In genomic region chr16:66609139-66609510, GRCh38 we compare ENCODE assay signal across 18 cellular contexts. TPM values are rescaled to one million over a fixed set of nuclear protein-coding genes. Genes with fewer than 3 reads are reported as not detected.
DNase-seq lines count a peak whose midpoint lies in the region; ATAC-seq, FAIRE-seq and TF ChIP-seq lines count a peak whose summit lies in the region.
"Had no signal": no experiment of that assay in that cellular context is flagged by ENCODE, and none has a peak within 500 bp of the region (broad histone marks: within the 10 kb centered on the region; RNA-seq: fewer than 3 reads in every experiment).

No MANE protein-coding gene starts in this region.

- H3K23ac ChIP-seq in mesenchymal stem cell (ENCODE audit: low read length in 2 of 2): peak overlapping the region in 1 of 2 experiments; percentile 46

- no peaks in the 10 kb centered on the region for H3K27me3 ChIP-seq in HepG2 (ENCODE audit: control insufficient read depth in 1 of 2, insufficient read depth in 2 of 2, low read length in 2 of 2)
- no peaks in the 10 kb centered on the region for H3K27me3 ChIP-seq in right lobe of liver
- H3K27me3 ChIP-seq in adipocyte (replicated peaks; ENCODE audit: control insufficient read depth, insufficient read depth, low read length): no peaks in the 10 kb centered on the region
- H3K27me3 ChIP-seq in mesenchymal stem cell (ENCODE audit: control insufficient read depth in 1 of 2, insufficient read depth in 1 of 2, low read length in 2 of 2): no peaks in the 10 kb centered on the region
- no peaks in the 10 kb centered on the region for H3K27me3 ChIP-seq in uterus
- H3K27me3 ChIP-seq: heart left ventricle, upper lobe of right lung had no signal

- H3K27me3 Mint-ChIP-seq in T-helper 17 cell: no peaks in the 10 kb centered on the region
- H3K27me3 Mint-ChIP-seq in stimulated activated naive B cell treated with anti-CD40 and anti-IgM and Interleukin-4, amounts not matched to agents 10 μg/mL and 1 μg/mL and 100 μg/mL, for 72 hours: peaks cover 11 to 13% of the 10 kb centered on the region in 2 donors
- H3K27me3 Mint-ChIP-seq: activated T-helper 17 cell treated with anti-CD3 and anti-CD28 coated beads, Interleukin-2, amount 50 U/mL, for 72 hours had no signal

- H3K27ac Mint-ChIP-seq in T-helper 17 cell: no peak overlapping the region
- no peak overlapping the region for H3K27ac Mint-ChIP-seq in stimulated activated naive B cell treated with anti-CD40 and anti-IgM and Interleukin-4, amounts not matched to agents 10 μg/mL and 1 μg/mL and 100 μg/mL, for 72 hours
- H3K27ac Mint-ChIP-seq: memory B cell had no signal

- H2BK12ac ChIP-seq in mesenchymal stem cell (ENCODE audit: low read length in 2 of 2): peak overlapping the region; percentile 30 to 70

- FAIRE-seq in HepG2 (lab: Jason Lieb, UNC): no peak

- peak overlapping the region in 1 of 2 experiments; percentile 80 for H3K14ac ChIP-seq in mesenchymal stem cell (ENCODE audit: low read length in 2 of 2)

- H3K9me3 ChIP-seq in HepG2 (ENCODE audit: low read length) (no peaks in the 10 kb centered on the region), right lobe of liver (no peaks in the 10 kb centered on the region), adipocyte (ENCODE audit: control insufficient read depth, low read length) (no peaks in the 10 kb centered on the region), mesenchymal stem cell (ENCODE audit: control insufficient read depth, low read length) (no peaks in the 10 kb centered on the region), uterus (no peaks in the 10 kb centered on the region), T-helper 17 cell (ENCODE audit: control insufficient read depth, low read length, poor library complexity, severe bottlenecking) (no peaks in the 10 kb centered on the region)
- H3K9me3 ChIP-seq: heart left ventricle, psoas muscle, upper lobe of right lung had no signal

- no peaks in the 10 kb centered on the region for H3K9me3 Mint-ChIP-seq in stimulated activated naive B cell treated with anti-CD40 and anti-IgM and Interleukin-4, amounts not matched to agents 10 μg/mL and 1 μg/mL and 100 μg/mL, for 72 hours
- H3K9me3 Mint-ChIP-seq: activated T-helper 17 cell treated with anti-CD3 and anti-CD28 coated beads, Interleukin-2, amount 50 U/mL, for 72 hours; memory B cell; nephron; T-helper 2 cell treated with Interferon-gamma antibody and Interleukin-4, amounts not matched to agents 5 μg/mL and 100 μg/mL, for 36 hours had no signal

- TF ChIP-seq EP300 in HepG2 (IDR thresholded peaks at IDR 0.05; ENCODE audit: low read depth in 2 of 2, low read length in 2 of 2) (no peak), HepG2 (CRISPR knock-in tag; IDR thresholded peaks at IDR 0.05; ENCODE audit: borderline replicate concordance) (no peak)

- H3K27ac ChIP-seq in HepG2 (ENCODE audit: extremely low read length, insufficient read depth, low read length) (peak overlapping the region; percentile 61), right lobe of liver (no peak overlapping the region), mesenchymal stem cell (ENCODE audit: low read length, poor library complexity, severe bottlenecking) (peak overlapping the region; percentile 75), uterus (peak overlapping the region; percentile 53 to 71)
- H3K27ac ChIP-seq: HL-60, psoas muscle, upper lobe of right lung had no signal

- no peak overlapping the region for H2AFZ ChIP-seq in HepG2 (ENCODE audit: low read length)
- no peak overlapping the region for H2AFZ ChIP-seq in mesenchymal stem cell (ENCODE audit: low read depth, low read length)

- peak overlapping the region; percentile 15 to 77 for H3K4ac ChIP-seq in mesenchymal stem cell (ENCODE audit: low read depth in 1 of 2, low read length in 2 of 2)

- peak overlapping the region; percentile 29 to 38 for H3K18ac ChIP-seq in mesenchymal stem cell (ENCODE audit: low read depth in 1 of 2, low read length in 2 of 2)

- no peak overlapping the region for H2BK120ac ChIP-seq in mesenchymal stem cell (ENCODE audit: low read depth, low read length)

- intact Hi-C loops in HepG2 (cut with micrococcal nuclease; ENCODE audit: unreplicated experiment) (loop anchor here (2.0 kb wide), 1 partner anchor 120 kb away; no protein-coding TSS in a partner anchor), right lobe of liver (cut with DNase I) (loop anchor here (5.0 to 10.0 kb wide), 3 partner anchors 134 to 202 kb away; partner anchors contain the start of gene BEAN1 (in 1 of the 2)), uterus (cut with DNase I; ENCODE audit: low total_unique reads) (loop anchor here (10.0 kb wide), 1 partner anchor 204 kb away; no protein-coding TSS in a partner anchor)

- POLR2A ChIA-PET in HepG2 (lab: Yijun Ruan, JAX): interaction anchor here (1.0 to 2.1 kb wide), 7 partner anchors 8 to 202 kb away, joined by 3 to 15 read pairs (median 4); partner anchors contain the start of gene CKLF

- DNase-seq in HepG2 (ENCODE audit: low spot score) (no peak), right lobe of liver (no peak), adipocyte (ENCODE audit: low read depth) (no peak), mesenchymal stem cell (no peak), uterus (no peak), T-helper 17 cell (no peak)
- no peak for DNase-seq in stimulated activated naive B cell treated with anti-CD40 and anti-IgM and Interleukin-4, amounts not matched to agents 10 μg/mL and 1 μg/mL and 100 μg/mL, for 72 hours
- DNase-seq in effector CD8-positive, alpha-beta T cell (lab: John Stamatoyannopoulos, UW): no peak
- DNase-seq: SIG-M5 had no signal

- in situ Hi-C loops in HepG2 (cut with HindIII; ENCODE audit: extremely low pct_ligation_motif_present, low pct_unique_long_range_greater_than_20kb): loop anchor here (5.0 kb wide), 2 partner anchors 83 to 258 kb away; no protein-coding TSS in a partner anchor

- H3K4me3 ChIP-seq in HepG2 (replicated peaks in 1 of 3; ENCODE audit: insufficient read depth in 1 of 3, low read depth in 2 of 3, low read length in 3 of 3) (no peak overlapping the region), right lobe of liver (no peak overlapping the region), adipocyte (ENCODE audit: low read length) (no peak overlapping the region), mesenchymal stem cell (ENCODE audit: insufficient read depth in 1 of 2, low read depth in 1 of 2, low read length in 2 of 2) (no peak overlapping the region), uterus (no peak overlapping the region)
- H3K4me3 ChIP-seq: heart left ventricle, psoas muscle, upper lobe of right lung had no signal

- peaks cover 12% of the 10 kb centered on the region for H3K4me1 Mint-ChIP-seq in T-helper 17 cell
- H3K4me1 Mint-ChIP-seq in stimulated activated naive B cell treated with anti-CD40 and anti-IgM and Interleukin-4, amounts not matched to agents 10 μg/mL and 1 μg/mL and 100 μg/mL, for 72 hours: peaks cover 17 to 37% of the 10 kb centered on the region in 2 donors

- H3K79me1 ChIP-seq in mesenchymal stem cell (replicated peaks; ENCODE audit: low read length, poor library complexity, severe bottlenecking): peaks cover 12% of the 10 kb centered on the region

- peaks cover 2% of the 10 kb centered on the region for H3K36me3 Mint-ChIP-seq in T-helper 17 cell (ENCODE audit: low read depth)
- peaks cover 18 to 31% of the 10 kb centered on the region in 2 donors for H3K36me3 Mint-ChIP-seq in stimulated activated naive B cell treated with anti-CD40 and anti-IgM and Interleukin-4, amounts not matched to agents 10 μg/mL and 1 μg/mL and 100 μg/mL, for 72 hours
- H3K36me3 Mint-ChIP-seq: memory B cell had no signal

- CTCF ChIA-PET in HepG2 (lab: Yijun Ruan, JAX; ENCODE audit: low intra/inter-chr PET ratio, low total read pairs): interaction anchor here (1.1 to 3.0 kb wide), 4 partner anchors 42 to 259 kb away, joined by 3 to 12 read pairs (median 8); partner anchors contain the start of gene CMTM4

- H3K36me3 ChIP-seq in HepG2 (replicated peaks in 1 of 2; ENCODE audit: control insufficient read depth in 1 of 2, insufficient read depth in 2 of 2, low read length in 2 of 2) (peaks cover 23 to 44% of the 10 kb centered on the region in 2 experiments), right lobe of liver (no peaks in the 10 kb centered on the region), adipocyte (ENCODE audit: control insufficient read depth, insufficient read depth, low read length, severe bottlenecking) (peaks cover 46% of the 10 kb centered on the region), mesenchymal stem cell (ENCODE audit: control insufficient read depth in 1 of 2, insufficient read depth in 2 of 2, low read depth in 1 of 2, low read length in 2 of 2) (peaks cover 58 to 65% of the 10 kb centered on the region in 2 experiments), uterus (no peaks in the 10 kb centered on the region)

- TF ChIP-seq POLR2A in HepG2 (IDR thresholded peaks at IDR 0.05; ENCODE audit: insufficient read depth in 1 of 2, low read depth in 2 of 2, low read length in 2 of 2) (no peak), right lobe of liver (IDR thresholded peaks at IDR 0.05) (no peak), uterus (IDR thresholded peaks at IDR 0.05) (no peak)

- peak overlapping the region; percentile 57 for H4K8ac ChIP-seq in mesenchymal stem cell (ENCODE audit: low read length)

- TF ChIP-seq RAD21 in HepG2 (CRISPR knock-in tag; IDR thresholded peaks at IDR 0.05): no peak

- no peak for TF ChIP-seq CTCF in HepG2 (CRISPR knock-in tag; IDR thresholded peaks at IDR 0.05)
- no peak for TF ChIP-seq CTCF in right lobe of liver (IDR thresholded peaks at IDR 0.05)
- TF ChIP-seq CTCF in uterus (IDR thresholded peaks at IDR 0.05): no peak

- no peak overlapping the region for H3K4me2 ChIP-seq in HepG2 (ENCODE audit: low read depth, low read length)
- H3K4me2 ChIP-seq in mesenchymal stem cell (ENCODE audit: low read length, poor library complexity, severe bottlenecking): no peak overlapping the region

- no TSS peak for BruUV-seq in HepG2 (replicated peaks; lab: Mats Ljungman, UMichigan)

- H2BK5ac ChIP-seq in mesenchymal stem cell (ENCODE audit: low read depth, low read length, poor library complexity, severe bottlenecking): no peak overlapping the region

- no peak overlapping the region for H3K9ac ChIP-seq in HepG2 (ENCODE audit: insufficient read depth, low read depth, low read length)
- peak overlapping the region; percentile 62 for H3K9ac ChIP-seq in adipocyte (ENCODE audit: low read length)
- peak overlapping the region; percentile 29 for H3K9ac ChIP-seq in mesenchymal stem cell (ENCODE audit: low read length)

- 95% methylated on average over 11 of the region's 12 CpGs for WGBS in HepG2 (ENCODE audit: low lambda C conversion rate)
- no CpG with 5 or more reads among the region's 12 CpGs for WGBS in right lobe of liver (ENCODE audit: insufficient coverage, low coverage, low lambda C conversion rate, missing lambda C conversion rate)
- WGBS in mesenchymal stem cell: 88% methylated on average over 12 of the region's 12 CpGs

- H4K91ac ChIP-seq in mesenchymal stem cell (ENCODE audit: low read length): no peak overlapping the region

- H4K20me1 ChIP-seq in HepG2 (ENCODE audit: insufficient read depth, low read length): peaks cover 13% of the 10 kb centered on the region; the same call in 1 of the 2 replicates

- peaks cover 38% of the 10 kb centered on the region for H3K4me1 ChIP-seq in HepG2 (ENCODE audit: insufficient read depth, low read length)
- H3K4me1 ChIP-seq in right lobe of liver: peaks cover 0 to 4% (median 2%) of the 10 kb centered on the region in 4 donors
- H3K4me1 ChIP-seq in adipocyte (ENCODE audit: control insufficient read depth, insufficient read depth, low read length): peaks cover 19% of the 10 kb centered on the region
- peaks cover 49% of the 10 kb centered on the region for H3K4me1 ChIP-seq in mesenchymal stem cell (ENCODE audit: control insufficient read depth, insufficient read depth, low read depth, low read length)
- no peaks in the 10 kb centered on the region for H3K4me1 ChIP-seq in uterus
- H3K4me1 ChIP-seq: psoas muscle had no signal

- peak overlapping the region; percentile 70 for H2AK5ac ChIP-seq in mesenchymal stem cell (ENCODE audit: low read length, severe bottlenecking)

- peaks cover 9% of the 10 kb centered on the region for H3K79me2 ChIP-seq in HepG2 (ENCODE audit: insufficient read depth, low read length)

- peak overlapping the region; percentile 44 for H2BK15ac ChIP-seq in mesenchymal stem cell (ENCODE audit: low read depth, poor library complexity, severe bottlenecking)

- no peak overlapping the region for H3K4me3 Mint-ChIP-seq in T-helper 17 cell
- no peak overlapping the region for H3K4me3 Mint-ChIP-seq in stimulated activated naive B cell treated with anti-CD40 and anti-IgM and Interleukin-4, amounts not matched to agents 10 μg/mL and 1 μg/mL and 100 μg/mL, for 72 hours
- H3K4me3 Mint-ChIP-seq: memory B cell had no signal

- no peak for ATAC-seq in HepG2
- no peak for ATAC-seq in right lobe of liver
- ATAC-seq in T-helper 17 cell: no peak
- no peak for ATAC-seq in stimulated activated naive B cell treated with anti-CD40 and anti-IgM and Interleukin-4, amounts not matched to agents 10 μg/mL and 1 μg/mL and 100 μg/mL, for 72 hours (replicated peaks)

RNA-seq across cellular contexts. Expression of gene CMTM3, which starts 4.6 kb away (rescaled TPM):
- 20.6 and 29.2 TPM in 2 replicates for total RNA-seq in HepG2 (2016; rRNA removed; fragmentation: Illumina TruSeq; extraction: Trizol)
- total RNA-seq in HepG2 (2016; cell fraction: cytosol; rRNA removed; fragmentation: Illumina TruSeq; extraction: Trizol; ENCODE audit: low read depth): 14.7 and 15.6 TPM in 2 replicates
- total RNA-seq in HepG2 (2016; cell fraction: insoluble cytoplasmic fraction; rRNA removed; fragmentation: Illumina TruSeq; extraction: Trizol): 18.9 and 30.0 TPM in 2 replicates
- total RNA-seq in HepG2 (2016; cell fraction: membrane; rRNA removed; fragmentation: Illumina TruSeq; extraction: Trizol): 39.9 and 42.8 TPM in 2 replicates
- total RNA-seq in HepG2 (2016; cell fraction: nucleus; rRNA removed; fragmentation: Illumina TruSeq; extraction: Trizol): 19.8 and 22.0 TPM in 2 replicates
- polyA plus RNA-seq in HepG2 (2011; rRNA removed): 48.7 and 62.0 TPM in 2 replicates
- 53.5 and 62.3 TPM in 2 replicates for polyA plus RNA-seq in HepG2 (2011; cell fraction: cytosol; rRNA removed)
- 50.7 and 56.5 TPM in 2 replicates for polyA plus RNA-seq in HepG2 (2011; cell fraction: nucleus; rRNA removed)
- polyA plus RNA-seq in HepG2 (2012): 36.1 and 48.8 TPM in 2 replicates
- 21.8 and 24.0 TPM in 2 replicates for polyA plus RNA-seq in HepG2 (2016; cell fraction: cytosol; fragmentation: Illumina TruSeq; extraction: Trizol; ENCODE audit: low read depth)
- 31.5 and 37.2 TPM in 2 replicates for polyA plus RNA-seq in HepG2 (2016; cell fraction: insoluble cytoplasmic fraction; fragmentation: Illumina TruSeq; extraction: Trizol; ENCODE audit: low read depth)
- 48.5 and 52.0 TPM in 2 replicates for polyA plus RNA-seq in HepG2 (2016; cell fraction: membrane; fragmentation: Illumina TruSeq; extraction: Trizol; ENCODE audit: low read depth)
- 51.6 and 59.3 TPM in 2 replicates for polyA plus RNA-seq in HepG2 (2016; cell fraction: nucleus; fragmentation: Illumina TruSeq; extraction: Trizol; ENCODE audit: insufficient read depth, low read depth)
- 1.7 and 102 TPM in 2 replicates for polyA minus RNA-seq in HepG2 (2011; rRNA and poly(A)+ RNA removed; ENCODE audit: low replicate concordance)
- 14.7 and 19.2 TPM in 2 replicates for polyA minus RNA-seq in HepG2 (2011; cell fraction: cytosol; rRNA and poly(A)+ RNA removed)
- 16.0 and 25.4 TPM in 2 replicates for polyA minus RNA-seq in HepG2 (2011; cell fraction: nucleus; rRNA and poly(A)+ RNA removed)
- 1 to 10 TPM; 1.6 to 9.6 (median 5.4) TPM for total RNA-seq in right lobe of liver
- 115 TPM for polyA plus RNA-seq in mesenchymal stem cell (2013, experiment 1 of 2)
- polyA plus RNA-seq in mesenchymal stem cell (2013, experiment 2 of 2): 117 TPM
- 10 to 100 TPM; 42.6 to 67.9 (median 56.2) TPM for total RNA-seq in uterus
- total RNA-seq in T-helper 17 cell: 10 to 100 TPM; 60.5 to 74.6 TPM

RNA-seq across cellular contexts. Expression of gene CMTM2, which starts 29.9 kb away (rescaled TPM):
- total RNA-seq in HepG2 (2016; rRNA removed; fragmentation: Illumina TruSeq; extraction: Trizol) (not detected in 2 replicates), right lobe of liver (under 1 TPM in 3 of 6 experiments, not detected in 3; 0.44 to 0.83 (median 0.55) TPM), uterus (1 to 10 TPM in 1 of 4 donors, not detected in 3; 1.2 TPM), T-helper 17 cell (under 1 TPM in 1 of 2 donors, not detected in 1; 0.70 TPM)
- total RNA-seq in HepG2 (2016; cell fraction: cytosol; rRNA removed; fragmentation: Illumina TruSeq; extraction: Trizol; ENCODE audit: low read depth): not detected in 2 replicates
- total RNA-seq in HepG2 (2016; cell fraction: insoluble cytoplasmic fraction; rRNA removed; fragmentation: Illumina TruSeq; extraction: Trizol): not detected in 2 replicates
- total RNA-seq in HepG2 (2016; cell fraction: membrane; rRNA removed; fragmentation: Illumina TruSeq; extraction: Trizol): not detected in 2 replicates
- not detected in 2 replicates for total RNA-seq in HepG2 (2016; cell fraction: nucleus; rRNA removed; fragmentation: Illumina TruSeq; extraction: Trizol)
- polyA plus RNA-seq in HepG2 (2011; rRNA removed): not detected in 2 replicates
- polyA plus RNA-seq in HepG2 (2011; cell fraction: cytosol; rRNA removed): not detected in 2 replicates
- polyA plus RNA-seq in HepG2 (2011; cell fraction: nucleus; rRNA removed): not detected in 2 replicates
- polyA plus RNA-seq in HepG2 (2012): not detected in 2 replicates
- polyA plus RNA-seq in HepG2 (2016; cell fraction: cytosol; fragmentation: Illumina TruSeq; extraction: Trizol; ENCODE audit: low read depth): not detected in 2 replicates
- not detected in 2 replicates for polyA plus RNA-seq in HepG2 (2016; cell fraction: insoluble cytoplasmic fraction; fragmentation: Illumina TruSeq; extraction: Trizol; ENCODE audit: low read depth)
- polyA plus RNA-seq in HepG2 (2016; cell fraction: membrane; fragmentation: Illumina TruSeq; extraction: Trizol; ENCODE audit: low read depth): not detected in 2 replicates
- polyA plus RNA-seq in HepG2 (2016; cell fraction: nucleus; fragmentation: Illumina TruSeq; extraction: Trizol; ENCODE audit: insufficient read depth, low read depth): not detected in 2 replicates
- not detected in 2 replicates for polyA minus RNA-seq in HepG2 (2011; rRNA and poly(A)+ RNA removed; ENCODE audit: low replicate concordance)
- not detected in 2 replicates for polyA minus RNA-seq in HepG2 (2011; cell fraction: cytosol; rRNA and poly(A)+ RNA removed)
- not detected in 2 replicates for polyA minus RNA-seq in HepG2 (2011; cell fraction: nucleus; rRNA and poly(A)+ RNA removed)
- not detected for polyA plus RNA-seq in mesenchymal stem cell (2013, experiment 1 of 2)
- not detected for polyA plus RNA-seq in mesenchymal stem cell (2013, experiment 2 of 2)
- total RNA-seq: Daoy, psoas muscle had no signal
- polyA plus RNA-seq: heart left ventricle had no signal

RNA-seq across cellular contexts. Expression of gene CMTM1, which starts 42.9 kb away (rescaled TPM):
- 1.7 and 1.9 TPM in 2 replicates for total RNA-seq in HepG2 (2016; rRNA removed; fragmentation: Illumina TruSeq; extraction: Trizol)
- total RNA-seq in HepG2 (2016; cell fraction: cytosol; rRNA removed; fragmentation: Illumina TruSeq; extraction: Trizol; ENCODE audit: low read depth): 0.30 TPM in 1 of 2 replicates, not detected in the other
- 2.0 TPM in 2 replicates for total RNA-seq in HepG2 (2016; cell fraction: insoluble cytoplasmic fraction; rRNA removed; fragmentation: Illumina TruSeq; extraction: Trizol)
- total RNA-seq in HepG2 (2016; cell fraction: membrane; rRNA removed; fragmentation: Illumina TruSeq; extraction: Trizol): 0.77 and 0.93 TPM in 2 replicates
- total RNA-seq in HepG2 (2016; cell fraction: nucleus; rRNA removed; fragmentation: Illumina TruSeq; extraction: Trizol): 1.3 and 1.6 TPM in 2 replicates
- polyA plus RNA-seq in HepG2 (2011; rRNA removed): 2.9 and 3.0 TPM in 2 replicates
- 2.0 and 3.6 TPM in 2 replicates for polyA plus RNA-seq in HepG2 (2011; cell fraction: cytosol; rRNA removed)
- polyA plus RNA-seq in HepG2 (2011; cell fraction: nucleus; rRNA removed): 3.5 and 4.0 TPM in 2 replicates
- 2.3 and 2.4 TPM in 2 replicates for polyA plus RNA-seq in HepG2 (2012)
- 0.19 TPM in 1 of 2 replicates, not detected in the other for polyA plus RNA-seq in HepG2 (2016; cell fraction: cytosol; fragmentation: Illumina TruSeq; extraction: Trizol; ENCODE audit: low read depth)
- 1.5 and 2.0 TPM in 2 replicates for polyA plus RNA-seq in HepG2 (2016; cell fraction: insoluble cytoplasmic fraction; fragmentation: Illumina TruSeq; extraction: Trizol; ENCODE audit: low read depth)
- polyA plus RNA-seq in HepG2 (2016; cell fraction: membrane; fragmentation: Illumina TruSeq; extraction: Trizol; ENCODE audit: low read depth): 0.64 and 0.72 TPM in 2 replicates
- polyA plus RNA-seq in HepG2 (2016; cell fraction: nucleus; fragmentation: Illumina TruSeq; extraction: Trizol; ENCODE audit: insufficient read depth, low read depth): 2.1 TPM in 2 replicates
- 2.2 and 5.1 TPM in 2 replicates for polyA minus RNA-seq in HepG2 (2011; rRNA and poly(A)+ RNA removed; ENCODE audit: low replicate concordance)
- 2.7 and 3.4 TPM in 2 replicates for polyA minus RNA-seq in HepG2 (2011; cell fraction: cytosol; rRNA and poly(A)+ RNA removed)
- polyA minus RNA-seq in HepG2 (2011; cell fraction: nucleus; rRNA and poly(A)+ RNA removed): 3.2 and 6.3 TPM in 2 replicates
- 1 to 10 TPM in 2 of 6 experiments, under 1 TPM in 3, not detected in 1; 0.69 to 1.6 (median 0.90) TPM for total RNA-seq in right lobe of liver
- polyA plus RNA-seq in mesenchymal stem cell (2013, experiment 1 of 2): 1.8 TPM
- polyA plus RNA-seq in mesenchymal stem cell (2013, experiment 2 of 2): 1.5 TPM
- 1 to 10 TPM in 2 of 4 donors, not detected in 2; 5.0 to 5.3 TPM for total RNA-seq in uterus
- 1 to 10 TPM; 3.3 to 3.6 TPM for total RNA-seq in T-helper 17 cell

RNA-seq across cellular contexts. Expression of gene CKLF, which starts 56.7 kb away (rescaled TPM):
- total RNA-seq in HepG2 (2016; rRNA removed; fragmentation: Illumina TruSeq; extraction: Trizol) (83.0 and 120 TPM in 2 replicates), right lobe of liver (10 to 100 TPM in 4 of 6 experiments, 1 to 10 TPM in 2; 8.4 to 30.5 (median 14.0) TPM), uterus (100 to 1,000 TPM in 1 of 4 donors, 10 to 100 TPM in 3; 31.3 to 118 (median 68.6) TPM), T-helper 17 cell (10 to 100 TPM; 41.6 to 42.5 TPM)
- total RNA-seq in HepG2 (2016; cell fraction: cytosol; rRNA removed; fragmentation: Illumina TruSeq; extraction: Trizol; ENCODE audit: low read depth): 262 and 384 TPM in 2 replicates
- 80.2 and 129 TPM in 2 replicates for total RNA-seq in HepG2 (2016; cell fraction: insoluble cytoplasmic fraction; rRNA removed; fragmentation: Illumina TruSeq; extraction: Trizol)
- 165 and 224 TPM in 2 replicates for total RNA-seq in HepG2 (2016; cell fraction: membrane; rRNA removed; fragmentation: Illumina TruSeq; extraction: Trizol)
- total RNA-seq in HepG2 (2016; cell fraction: nucleus; rRNA removed; fragmentation: Illumina TruSeq; extraction: Trizol): 56.6 and 61.7 TPM in 2 replicates
- polyA plus RNA-seq in HepG2 (2011; rRNA removed): 152 and 167 TPM in 2 replicates
- 201 and 220 TPM in 2 replicates for polyA plus RNA-seq in HepG2 (2011; cell fraction: cytosol; rRNA removed)
- 45.6 and 74.1 TPM in 2 replicates for polyA plus RNA-seq in HepG2 (2011; cell fraction: nucleus; rRNA removed)
- 78.5 and 108 TPM in 2 replicates for polyA plus RNA-seq in HepG2 (2012)
- polyA plus RNA-seq in HepG2 (2016; cell fraction: cytosol; fragmentation: Illumina TruSeq; extraction: Trizol; ENCODE audit: low read depth): 345 and 456 TPM in 2 replicates
- polyA plus RNA-seq in HepG2 (2016; cell fraction: insoluble cytoplasmic fraction; fragmentation: Illumina TruSeq; extraction: Trizol; ENCODE audit: low read depth): 86.2 and 89.6 TPM in 2 replicates
- 169 and 229 TPM in 2 replicates for polyA plus RNA-seq in HepG2 (2016; cell fraction: membrane; fragmentation: Illumina TruSeq; extraction: Trizol; ENCODE audit: low read depth)
- polyA plus RNA-seq in HepG2 (2016; cell fraction: nucleus; fragmentation: Illumina TruSeq; extraction: Trizol; ENCODE audit: insufficient read depth, low read depth): 90.2 and 116 TPM in 2 replicates
- 41.9 and 49.9 TPM in 2 replicates for polyA minus RNA-seq in HepG2 (2011; rRNA and poly(A)+ RNA removed; ENCODE audit: low replicate concordance)
- polyA minus RNA-seq in HepG2 (2011; cell fraction: cytosol; rRNA and poly(A)+ RNA removed): 32.4 and 34.8 TPM in 2 replicates
- 23.4 and 35.9 TPM in 2 replicates for polyA minus RNA-seq in HepG2 (2011; cell fraction: nucleus; rRNA and poly(A)+ RNA removed)
- polyA plus RNA-seq in mesenchymal stem cell (2013, experiment 1 of 2): 47.1 TPM
- polyA plus RNA-seq in mesenchymal stem cell (2013, experiment 2 of 2): 49.9 TPM

RNA-seq across cellular contexts. Expression of gene TK2, which starts 59.2 kb away (rescaled TPM):
- total RNA-seq in HepG2 (2016; rRNA removed; fragmentation: Illumina TruSeq; extraction: Trizol) (18.7 and 19.0 TPM in 2 replicates), right lobe of liver (10 to 100 TPM; 25.8 to 41.7 (median 33.6) TPM), uterus (10 to 100 TPM; 13.6 to 52.6 (median 39.2) TPM), T-helper 17 cell (1 to 10 TPM; 7.1 to 9.4 TPM)
- 6.7 and 7.1 TPM in 2 replicates for total RNA-seq in HepG2 (2016; cell fraction: cytosol; rRNA removed; fragmentation: Illumina TruSeq; extraction: Trizol; ENCODE audit: low read depth)
- total RNA-seq in HepG2 (2016; cell fraction: insoluble cytoplasmic fraction; rRNA removed; fragmentation: Illumina TruSeq; extraction: Trizol): 18.5 and 19.5 TPM in 2 replicates
- total RNA-seq in HepG2 (2016; cell fraction: membrane; rRNA removed; fragmentation: Illumina TruSeq; extraction: Trizol): 12.7 and 13.2 TPM in 2 replicates
- 24.4 and 27.5 TPM in 2 replicates for total RNA-seq in HepG2 (2016; cell fraction: nucleus; rRNA removed; fragmentation: Illumina TruSeq; extraction: Trizol)
- polyA plus RNA-seq in HepG2 (2011; rRNA removed): 21.0 and 30.8 TPM in 2 replicates
- 10.3 and 11.7 TPM in 2 replicates for polyA plus RNA-seq in HepG2 (2011; cell fraction: cytosol; rRNA removed)
- polyA plus RNA-seq in HepG2 (2011; cell fraction: nucleus; rRNA removed): 74.0 and 103 TPM in 2 replicates
- polyA plus RNA-seq in HepG2 (2012): 12.9 and 15.4 TPM in 2 replicates
- polyA plus RNA-seq in HepG2 (2016; cell fraction: cytosol; fragmentation: Illumina TruSeq; extraction: Trizol; ENCODE audit: low read depth): 3.7 and 4.7 TPM in 2 replicates
- 15.5 and 18.0 TPM in 2 replicates for polyA plus RNA-seq in HepG2 (2016; cell fraction: insoluble cytoplasmic fraction; fragmentation: Illumina TruSeq; extraction: Trizol; ENCODE audit: low read depth)
- polyA plus RNA-seq in HepG2 (2016; cell fraction: membrane; fragmentation: Illumina TruSeq; extraction: Trizol; ENCODE audit: low read depth): 7.7 and 9.3 TPM in 2 replicates
- 34.2 and 36.3 TPM in 2 replicates for polyA plus RNA-seq in HepG2 (2016; cell fraction: nucleus; fragmentation: Illumina TruSeq; extraction: Trizol; ENCODE audit: insufficient read depth, low read depth)
- polyA minus RNA-seq in HepG2 (2011; rRNA and poly(A)+ RNA removed; ENCODE audit: low replicate concordance): 27.6 and 35.2 TPM in 2 replicates
- 6.0 and 6.2 TPM in 2 replicates for polyA minus RNA-seq in HepG2 (2011; cell fraction: cytosol; rRNA and poly(A)+ RNA removed)
- 23.8 and 26.7 TPM in 2 replicates for polyA minus RNA-seq in HepG2 (2011; cell fraction: nucleus; rRNA and poly(A)+ RNA removed)
- 12.5 TPM for polyA plus RNA-seq in mesenchymal stem cell (2013, experiment 1 of 2)
- polyA plus RNA-seq in mesenchymal stem cell (2013, experiment 2 of 2): 12.8 TPM

Comparison
In these comparisons a context has a peak if more than half of its experiments do, and no peak if none do; other contexts are left out.
1. H3K27ac ChIP-seq: peak in HepG2 (single experiment), mesenchymal stem cell (single experiment) and uterus (2 of 2); none in right lobe of liver (0 of 3).